8 cellular contexts compared by ENCODE assay signal in the genomic region with DNA sequence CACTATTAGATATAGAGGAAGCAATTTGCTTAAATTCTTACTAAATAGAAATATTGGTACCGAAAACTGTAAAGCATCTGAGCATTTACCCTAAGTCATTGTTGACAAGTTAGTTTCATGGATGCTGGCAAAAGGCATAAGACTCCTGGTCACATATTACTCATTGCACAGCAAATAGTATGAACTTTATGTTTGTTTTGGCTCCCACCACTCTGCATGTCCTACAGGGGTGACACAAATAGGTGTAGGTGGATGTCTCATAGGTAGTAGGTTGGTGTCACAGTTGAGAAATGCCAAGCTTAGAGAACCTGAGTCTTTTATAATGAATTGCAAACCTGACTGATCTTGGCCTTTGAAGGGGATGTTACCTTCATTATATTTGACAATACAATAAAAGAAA.
"Had no signal": no experiment of that assay in that cellular context is flagged by ENCODE, and none has a peak within 500 bp of the region (broad histone marks: within the 10 kb centered on the region; RNA-seq: fewer than 3 reads in every experiment).

No MANE protein-coding gene starts in this region.

- DNase-seq: H9, HCEC 1CT, IMR-90, KG1 had no signal

- H3K4me3 ChIP-seq: GM23338, K562 had no signal

- FAIRE-seq: H1, H54, K562 had no signal
